27 cellular contexts compared by ENCODE assay signal in the genomic region with DNA sequence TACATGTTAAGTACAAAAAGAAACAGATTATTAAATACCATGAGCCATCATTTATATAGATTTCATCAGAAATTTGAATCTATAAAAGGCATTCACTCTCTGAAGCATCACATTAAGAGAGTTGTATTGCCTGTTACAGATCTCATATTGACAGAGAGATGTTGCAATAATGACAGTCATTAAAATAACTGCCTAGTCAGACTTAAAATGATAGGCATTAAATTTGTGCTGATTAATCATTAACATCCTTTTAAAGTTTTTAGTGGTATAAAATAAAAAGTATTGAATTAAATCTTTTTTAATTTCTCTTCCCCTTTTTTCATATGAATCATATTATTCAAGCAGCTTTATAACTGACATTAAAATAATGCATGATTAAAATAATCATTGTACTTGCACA.
"Had no signal": no experiment of that assay in that cellular context is flagged by ENCODE, and none has a peak within 500 bp of the region (broad histone marks: within the 10 kb centered on the region; RNA-seq: fewer than 3 reads in every experiment).

No MANE protein-coding gene starts in this region.

- H3K79me2 ChIP-seq: hepatocyte, parathyroid adenoma had no signal

- H3K36me3 ChIP-seq: left ventricle myocardium inferior, neural progenitor cell, neutrophil, sigmoid colon, spleen, tibial nerve, uterus had no signal

- H3K9ac ChIP-seq: neural progenitor cell, parathyroid adenoma had no signal

- FAIRE-seq: small intestine had no signal

- H2AFZ ChIP-seq: hepatocyte, neural progenitor cell, parathyroid adenoma had no signal

- H3K27ac ChIP-seq: hepatocyte, left ventricle myocardium inferior, neural progenitor cell, neutrophil, parathyroid adenoma, psoas muscle, sigmoid colon, spleen, tibial nerve, uterus had no signal

- H3K4me1 Mint-ChIP-seq: mesothelial cell of epicardium; naive B cell; natural killer cell; nephron progenitor cell; stimulated activated effector memory CD8-positive, alpha-beta T cell treated with anti-CD3 and anti-CD28 coated beads, Interleukin-12 subunit alpha, Interleukin-12 subunit beta, amount 100 ng/mL, for 72 hours had no signal

- DNase-seq: islet precursor cell; left ventricle myocardium inferior; mesendoderm; naive B cell; natural killer cell; nephron progenitor cell; occipital lobe; psoas muscle; retina; right cardiac atrium; sigmoid colon; small intestine; spleen; stimulated activated CD4-positive, alpha-beta T cell treated with anti-CD3 and anti-CD28 coated beads, Interleukin-4, amount 100 ng/mL, for 24 hours; stimulated activated naive CD4-positive, alpha-beta T cell; substantia nigra; uterus had no signal

- H3K9me3 ChIP-seq: left ventricle myocardium inferior, neutrophil, psoas muscle, sigmoid colon, spleen, tibial nerve, uterus had no signal

- H3K27ac Mint-ChIP-seq: mesothelial cell of epicardium; naive B cell; natural killer cell; nephron progenitor cell; neural progenitor cell; stimulated activated effector memory CD8-positive, alpha-beta T cell treated with anti-CD3 and anti-CD28 coated beads, Interleukin-12 subunit alpha, Interleukin-12 subunit beta, amount 100 ng/mL, for 72 hours; stimulated activated naive CD8-positive, alpha-beta T cell treated with anti-CD3 and anti-CD28 coated beads, Interleukin-15, Interleukin-2, amounts not matched to agents 100 ng/mL and 50 ng/mL, for 24 hours; type B pancreatic cell had no signal

- H3K27me3 Mint-ChIP-seq: naive B cell; stimulated activated naive CD8-positive, alpha-beta T cell treated with anti-CD3 and anti-CD28 coated beads, Interleukin-15, Interleukin-2, amounts not matched to agents 100 ng/mL and 50 ng/mL, for 24 hours; type B pancreatic cell had no signal

- ATAC-seq: natural killer cell; psoas muscle; right cardiac atrium; stimulated activated effector memory CD8-positive, alpha-beta T cell treated with anti-CD3 and anti-CD28 coated beads, Interleukin-12 subunit alpha, Interleukin-12 subunit beta, amount 100 ng/mL, for 72 hours had no signal

- H3K4me1 ChIP-seq: left ventricle myocardium inferior, neural progenitor cell, parathyroid adenoma, psoas muscle, sigmoid colon, spleen, tibial nerve, uterus had no signal

- H3K4me2 ChIP-seq: hepatocyte, neural progenitor cell had no signal

- H3K27me3 ChIP-seq: hepatocyte, neural progenitor cell, neutrophil, sigmoid colon, spleen, tibial nerve, uterus had no signal

- H3K4me3 ChIP-seq: hepatocyte, left ventricle myocardium inferior, lung, neural progenitor cell, psoas muscle, sigmoid colon, spleen, tibial nerve, uterus had no signal

- H3K4me3 Mint-ChIP-seq: mesothelial cell of epicardium; naive B cell; natural killer cell; nephron progenitor cell; neural progenitor cell; stimulated activated effector memory CD8-positive, alpha-beta T cell treated with anti-CD3 and anti-CD28 coated beads, Interleukin-12 subunit alpha, Interleukin-12 subunit beta, amount 100 ng/mL, for 72 hours; stimulated activated naive CD8-positive, alpha-beta T cell treated with anti-CD3 and anti-CD28 coated beads, Interleukin-15, Interleukin-2, amounts not matched to agents 100 ng/mL and 50 ng/mL, for 24 hours; type B pancreatic cell had no signal

- H3K9me3 Mint-ChIP-seq: mesothelial cell of epicardium; naive B cell; nephron progenitor cell; neural progenitor cell; stimulated activated naive CD8-positive, alpha-beta T cell treated with anti-CD3 and anti-CD28 coated beads, Interleukin-15, Interleukin-2, amounts not matched to agents 100 ng/mL and 50 ng/mL, for 24 hours; type B pancreatic cell had no signal
